9 cellular contexts compared by ENCODE assay signal in the genomic region with DNA sequence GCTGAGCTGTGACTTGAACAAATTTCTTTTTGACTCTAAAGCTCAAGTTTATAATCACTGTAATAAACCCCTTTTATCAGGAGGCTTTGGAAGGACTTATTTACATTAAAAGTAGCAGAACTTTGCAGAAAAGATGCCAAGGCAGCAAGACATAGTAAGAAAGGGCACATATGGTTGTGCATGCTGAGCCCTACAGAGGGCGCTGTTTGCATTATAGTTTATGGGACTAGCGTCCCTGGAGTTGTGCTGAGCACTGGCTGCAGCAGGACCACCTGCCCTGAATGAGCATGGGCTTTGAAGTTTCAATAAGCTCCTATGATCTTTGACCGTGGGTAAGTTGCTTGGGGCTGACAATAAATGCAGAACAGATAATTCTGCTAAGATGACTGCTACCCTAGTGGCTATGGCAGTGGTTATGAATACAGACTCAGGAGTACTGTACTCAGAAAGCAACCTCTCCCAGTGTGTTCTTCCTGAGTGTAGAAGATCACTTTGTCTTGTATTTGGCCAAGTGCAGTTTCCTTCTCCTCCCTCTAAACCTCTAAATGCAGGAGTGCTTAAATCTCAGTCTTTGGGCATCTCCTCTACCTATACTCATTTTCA. TPM values are rescaled to one million over a fixed set of nuclear protein-coding genes. Genes with fewer than 3 reads are reported as not detected.
DNase-seq lines count a peak whose midpoint lies in the region; ATAC-seq and TF ChIP-seq lines count a peak whose summit lies in the region.
"Had no signal": no experiment of that assay in that cellular context is flagged by ENCODE, and none has a peak within 500 bp of the region (broad histone marks: within the 10 kb centered on the region; RNA-seq: fewer than 3 reads in every experiment).

No MANE protein-coding gene starts in this region.

- 49% methylated on average over 3 of the region's 3 CpGs for WGBS in prostate gland

- in situ Hi-C loops in ACHN (cut with HindIII; ENCODE audit: low pct_ligation_motif_present, low pct_unique_long_range_greater_than_20kb, low sequenced_read_pairs): no loop called here

- no peak overlapping the region for H3K4me3 Mint-ChIP-seq in chondrocyte (ENCODE audit: unreplicated experiment)
- H3K4me3 Mint-ChIP-seq in osteocyte (ENCODE audit: unreplicated experiment): no peak overlapping the region

- H3K36me3 Mint-ChIP-seq in chondrocyte (ENCODE audit: low read depth) (no peaks in the 10 kb centered on the region), osteocyte (ENCODE audit: unreplicated experiment) (no peaks in the 10 kb centered on the region)

- peaks cover under 1% of the 10 kb centered on the region for H3K4me1 Mint-ChIP-seq in chondrocyte (ENCODE audit: low read depth)
- no peaks in the 10 kb centered on the region for H3K4me1 Mint-ChIP-seq in osteocyte (ENCODE audit: unreplicated experiment)

- peak; percentile 65 for TF ChIP-seq CTCF in GM12874 (IDR thresholded peaks at IDR 0.05; ENCODE audit: insufficient read depth, low read depth, low read length)
- TF ChIP-seq CTCF in chondrocyte (IDR thresholded peaks at IDR 0.05): peak; percentile 74
- peak; percentile 49 for TF ChIP-seq CTCF in osteocyte (IDR thresholded peaks at IDR 0.05)
- no peak for TF ChIP-seq CTCF in prostate gland (IDR thresholded peaks at IDR 0.05)

- H3K27me3 ChIP-seq in prostate gland (replicated peaks; ENCODE audit: insufficient read depth): no peaks in the 10 kb centered on the region
- H3K27me3 ChIP-seq: adrenal gland had no signal

- ATAC-seq in HG03025 (IDR thresholded peaks at IDR 0.05; ENCODE audit: low FRiP score, unreplicated experiment) (no peak), HG03135 (IDR thresholded peaks at IDR 0.05; ENCODE audit: unreplicated experiment) (no peak)

- no peak for TF ChIP-seq POLR2A in prostate gland (IDR thresholded peaks at IDR 0.05)

- peak; percentile 45 for DNase-seq in ACHN
- DNase-seq in NCI-H1694 (lab: John Stamatoyannopoulos, UW): peak; percentile 51
- no peak for DNase-seq in chondrocyte (ENCODE audit: low spot score)
- DNase-seq in osteocyte (ENCODE audit: extremely low spot score, unreplicated experiment): peak; percentile 70
- DNase-seq in prostate gland (ENCODE audit: low spot score): no peak

- H3K9me3 Mint-ChIP-seq in chondrocyte (ENCODE audit: low read depth) (no peaks in the 10 kb centered on the region), osteocyte (ENCODE audit: unreplicated experiment) (no peaks in the 10 kb centered on the region)

- no peaks in the 10 kb centered on the region for H3K9me3 ChIP-seq in prostate gland
- H3K9me3 ChIP-seq: adrenal gland had no signal

- intact Hi-C loops in prostate gland (cut with DNase I): no loop called here

- no peaks in the 10 kb centered on the region for H3K4me1 ChIP-seq in prostate gland (replicated peaks)
- H3K4me1 ChIP-seq: adrenal gland had no signal

- no peak overlapping the region for H3K4me3 ChIP-seq in prostate gland
- H3K4me3 ChIP-seq: adrenal gland had no signal

- H3K27me3 Mint-ChIP-seq in chondrocyte (ENCODE audit: low read depth): peaks cover 2% of the 10 kb centered on the region
- peaks cover 58% of the 10 kb centered on the region for H3K27me3 Mint-ChIP-seq in osteocyte (ENCODE audit: unreplicated experiment)

- H3K27ac ChIP-seq in prostate gland: no peak overlapping the region
- H3K27ac ChIP-seq: adrenal gland had no signal

- no peak overlapping the region for H3K27ac Mint-ChIP-seq in chondrocyte (ENCODE audit: unreplicated experiment)
- no peak overlapping the region for H3K27ac Mint-ChIP-seq in osteocyte (ENCODE audit: unreplicated experiment)

- no peaks in the 10 kb centered on the region for H3K36me3 ChIP-seq in prostate gland
- H3K36me3 ChIP-seq: adrenal gland had no signal

RNA-seq across cellular contexts. Expression of a gene that starts 45.4 kb away (rescaled TPM):
- 21.9 to 27.0 TPM (median 23.0 TPM) in 3 replicates for total RNA-seq in chondrocyte
- total RNA-seq in osteocyte: 24.6 and 25.7 TPM in 2 replicates
- 10 to 100 TPM; 26.8 to 30.1 TPM for total RNA-seq in prostate gland

Comparison
In these comparisons a context has a peak if more than half of its experiments do, and no peak if none do; other contexts are left out.
1. DNase-seq: peak in ACHN (single experiment), NCI-H1694 (single experiment) and osteocyte (single experiment); none in chondrocyte (single experiment) and prostate gland (single experiment).
2. CTCF ChIP-seq: peak in GM12874 (single experiment), chondrocyte (single experiment) and osteocyte (single experiment); none in prostate gland (0 of 4).